8 cellular contexts compared by ENCODE assay signal in the genomic region with DNA sequence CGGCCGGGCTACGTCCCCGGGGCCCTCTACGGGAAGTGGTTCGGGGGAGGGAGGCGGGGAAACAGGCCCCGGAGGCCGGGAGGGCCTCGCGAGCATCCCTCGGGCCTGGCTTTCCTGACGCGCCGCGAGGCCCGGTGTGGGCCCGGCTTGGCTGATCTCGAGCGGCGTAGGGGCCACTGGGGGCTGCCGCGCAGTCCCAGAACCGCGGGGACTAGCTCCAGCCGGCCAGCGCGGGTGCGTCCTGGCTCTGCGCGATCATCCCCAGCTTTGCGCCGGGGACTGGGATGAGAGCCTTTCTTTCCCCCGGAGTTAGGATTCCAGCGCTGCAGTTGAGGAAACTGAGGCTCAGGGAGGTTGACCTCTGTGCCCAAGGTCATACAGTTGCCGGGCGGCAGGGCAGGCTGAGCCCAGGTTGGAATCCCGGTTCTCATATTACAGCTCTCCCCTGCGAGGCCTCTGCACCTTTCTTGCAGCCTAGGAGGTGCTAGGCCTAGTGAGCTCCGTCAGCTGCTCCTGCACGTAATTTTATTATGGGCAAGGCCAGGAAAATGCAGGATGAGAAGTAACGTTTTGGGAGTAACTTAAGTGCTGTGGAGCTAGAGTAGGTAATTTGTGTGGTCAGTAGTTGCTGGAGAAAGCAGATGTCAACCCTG. TPM values are rescaled to one million over a fixed set of nuclear protein-coding genes. Genes with fewer than 3 reads are reported as not detected.
DNase-seq lines count a peak whose midpoint lies in the region; ATAC-seq and TF ChIP-seq lines count a peak whose summit lies in the region.

No MANE protein-coding gene starts in this region.

- peaks cover 18% of the 10 kb centered on the region for H4K20me1 ChIP-seq in OCI-LY7 (ENCODE audit: insufficient read depth, low read length)

- CTCF ChIA-PET in OCI-LY7 (lab: Charles Lee; ENCODE audit: unreplicated experiment), result interaction anchor here (0.5 to 1.6 kb wide), 3 partner anchors 11 to 33 kb away, joined by 3 to 9 read pairs (median 4); no protein-coding TSS in a partner anchor

- H3K4me3 ChIP-seq in HFF-Myc (replicated peaks; ENCODE audit: low read depth, low read length) (peak overlapping the region; percentile 74), OCI-LY7 (ENCODE audit: low read depth, low read length, poor library complexity, severe bottlenecking) (peak overlapping the region; percentile 80), lower leg skin (ENCODE audit: low read depth, poor library complexity, severe bottlenecking) (peak overlapping the region; percentile 61)

- H3K27ac ChIP-seq in OCI-LY7 (ENCODE audit: low read depth, low read length, poor library complexity, severe bottlenecking), result peak overlapping the region; percentile 88
- H3K27ac ChIP-seq in temporal lobe (ENCODE audit: low read depth, low read length), result peak overlapping the region; percentile 17

- intact Hi-C loops in OCI-LY7 (cut with micrococcal nuclease; ENCODE audit: unreplicated experiment), result loop anchor here (2.0 to 5.0 kb wide), 4 partner anchors 32 to 970 kb away; a partner anchor contains a TSS
- intact Hi-C loops in lower leg skin (cut with DNase I; ENCODE audit: low total_unique reads), result no loop called here

- no peak overlapping the region for H2AFZ ChIP-seq in OCI-LY7 (ENCODE audit: low read length)

- no peaks in the 10 kb centered on the region for H3K9me3 ChIP-seq in OCI-LY7 (ENCODE audit: low read length)

- peaks cover 81% of the 10 kb centered on the region for H3K4me1 ChIP-seq in OCI-LY7 (ENCODE audit: insufficient read depth, low read length, poor library complexity, severe bottlenecking)

- no TSS peak for BruUV-seq in OCI-LY7 (replicated peaks; lab: Mats Ljungman, UMichigan)

- ATAC-seq in HG02571 (IDR thresholded peaks at IDR 0.05; ENCODE audit: unreplicated experiment), result no peak

- TF ChIP-seq POLR2A in lower leg skin (IDR thresholded peaks at IDR 0.05), result no peak

- H3K79me2 ChIP-seq in OCI-LY7 (ENCODE audit: insufficient read depth, low read depth, low read length), result peaks cover 49% of the 10 kb centered on the region

- POLR2A ChIA-PET in OCI-LY7 (lab: Charles Lee), result interaction anchor here (0.7 to 1.3 kb wide), 5 partner anchors 9 to 34 kb away, joined by 3 to 4 read pairs (median 3); no protein-coding TSS in a partner anchor

- H3K36me3 ChIP-seq in OCI-LY7 (ENCODE audit: insufficient read depth, low read length), result 0 out of 2 replicates have a peak, but pooled peaks cover 2% of the 10 kb centered on the region

- no peaks in the 10 kb centered on the region for H3K9me2 ChIP-seq in OCI-LY7 (ENCODE audit: insufficient read depth, low read length)

- peak overlapping the region; percentile 98 for H3K4me2 ChIP-seq in OCI-LY7 (ENCODE audit: low read length)

- WGBS in lower leg skin, 2 donors, result 0 to 1% methylated on average over 10 to 16 of the region's 42 CpGs

- no peak for TF ChIP-seq CTCF in HFF-Myc (IDR thresholded peaks at IDR 0.05; ENCODE audit: low read depth, low read length, missing control alignments)
- TF ChIP-seq CTCF in OCI-LY7 (conservative IDR thresholded peaks at IDR 0.05; ENCODE audit: low read length), result no peak
- no peak for TF ChIP-seq CTCF in lower leg skin (IDR thresholded peaks at IDR 0.05)

- peak; percentile 11 for DNase-seq in COLO829 (ENCODE audit: low spot score)
- no peak for DNase-seq in HFF-Myc (ENCODE audit: extremely low read depth, low read depth)
- DNase-seq in OCI-LY7 (ENCODE audit: low spot score), result peak; percentile 50
- DNase-seq in cerebellar cortex (ENCODE audit: low spot score), result peak; percentile 58
- DNase-seq in lower leg skin (ENCODE audit: low spot score in 2 of 2), result no peak
- DNase-seq in AML-193 (lab: John Stamatoyannopoulos, UW), result no peak

RNA-seq across cellular contexts. Expression of a gene that starts 0.5 kb away (rescaled TPM):
- total RNA-seq in OCI-LY7 (2014; rRNA removed; shearing (Covaris generic)), result 46.6 and 56.9 TPM in 2 replicates
- total RNA-seq in OCI-LY7 (2022) (65.6 and 70.2 TPM in 2 replicates), lower leg skin (10 to 100 TPM; 15.6 to 45.8 (median 35.0) TPM), temporal lobe (25.6 TPM)

Comparison
In these comparisons a context has a peak if more than half of its experiments do, and no peak if none do; other contexts are left out.
1. DNase-seq: peak in COLO829 (single experiment), OCI-LY7 (single experiment) and cerebellar cortex (single experiment); none in HFF-Myc (single experiment), lower leg skin (0 of 2) and AML-193 (0 of 2).
2. Peak in every context shown above with its lines, with median percentiles within 50 percentile points of each other: H3K4me3 ChIP-seq.